In genomic region chr17:38354466-38354865, GRCh38 we compare ENCODE assay signal across 12 cellular contexts. TPM values are rescaled to one million over a fixed set of nuclear protein-coding genes. Genes with fewer than 3 reads are reported as not detected.
DNase-seq lines count a peak whose midpoint lies in the region; ATAC-seq and TF ChIP-seq lines count a peak whose summit lies in the region.
"Had no signal": no experiment of that assay in that cellular context is flagged by ENCODE, and none has a peak within 500 bp of the region (broad histone marks: within the 10 kb centered on the region; RNA-seq: fewer than 3 reads in every experiment).

No MANE protein-coding gene starts in this region.

- no peak for DNase-seq in CD4-positive, alpha-beta memory T cell
- DNase-seq in cerebellar cortex (ENCODE audit: low spot score) (peak; percentile 44), neural progenitor cell (ENCODE audit: low spot score) (no peak), T-helper 1 cell (no peak), NCI-H1105 treated with DMSO at 0.1 percent for 48 hours (lab: John Stamatoyannopoulos, UW) (no peak)
- DNase-seq: activated CD8-positive, alpha-beta memory T cell treated with anti-CD3 and anti-CD28 coated beads for 24 hours; DMS79; pancreas; stomach had no signal

- intact Hi-C loops in CD4-positive, alpha-beta memory T cell (cut with micrococcal nuclease): no loop called here

- peaks cover 21% of the 10 kb centered on the region for H3F3A ChIP-seq in neural progenitor cell (ENCODE audit: low read depth)

- no peaks in the 10 kb centered on the region for H3K27me3 ChIP-seq in CD4-positive, alpha-beta memory T cell (ENCODE audit: insufficient read depth, low read length)
- H3K27me3 ChIP-seq in neural progenitor cell: no peaks in the 10 kb centered on the region
- H3K27me3 ChIP-seq: pancreas, stomach had no signal

- no peak for TF ChIP-seq CTCF in HEK293 (tag by site-specific recombination; IDR thresholded peaks at IDR 0.05)
- TF ChIP-seq CTCF in neural progenitor cell (IDR thresholded peaks at IDR 0.05): no peak

- H3K36me3 ChIP-seq in CD4-positive, alpha-beta memory T cell (ENCODE audit: insufficient read depth, low read length): no peaks in the 10 kb centered on the region
- H3K36me3 ChIP-seq in HEK293 (ENCODE audit: control insufficient read depth in 2 of 2, insufficient read depth in 1 of 2, low read length in 2 of 2) (no peaks in the 10 kb centered on the region; a peak in 1 of 3 replicates), neural progenitor cell (no peaks in the 10 kb centered on the region)
- H3K36me3 ChIP-seq: pancreas, stomach had no signal

- peaks cover 31% of the 10 kb centered on the region for H3K4me1 ChIP-seq in CD4-positive, alpha-beta memory T cell (ENCODE audit: insufficient read depth, low read length)
- peaks cover 31% of the 10 kb centered on the region for H3K4me1 ChIP-seq in HEK293 (ENCODE audit: control insufficient read depth, insufficient read depth, low read length)
- H3K4me1 ChIP-seq in neural progenitor cell: peaks cover 47% of the 10 kb centered on the region

- CTCF ChIA-PET in CD4-positive, alpha-beta memory T cell (lab: Charles Lee; ENCODE audit: partially characterized antibody): interaction anchor here (1.6 to 5.6 kb wide), 2 partner anchors 59 to 62 kb away, joined by 6 to 52 read pairs; no protein-coding TSS in a partner anchor
- CTCF ChIA-PET in HEK293 (lab: Yijun Ruan, JAX): interaction anchor here (0.9 to 11.1 kb wide), 9 partner anchors 9 to 230 kb away, joined by 3 to 324 read pairs (median 5); no protein-coding TSS in a partner anchor

- H3K9me3 Mint-ChIP-seq in CD4-positive, alpha-beta memory T cell: no peaks in the 10 kb centered on the region
- no peaks in the 10 kb centered on the region for H3K9me3 Mint-ChIP-seq in neural progenitor cell
- H3K9me3 Mint-ChIP-seq: T-helper 2 cell treated with Interferon-gamma antibody and Interleukin-4, amounts not matched to agents 5 μg/mL and 100 μg/mL, for 36 hours had no signal

- no peak overlapping the region for H3K27ac ChIP-seq in CD4-positive, alpha-beta memory T cell (ENCODE audit: low read depth, low read length)
- H3K27ac ChIP-seq in HEK293 (ENCODE audit: extremely low read depth, low read depth, low read length): no peak overlapping the region
- no peak overlapping the region for H3K27ac ChIP-seq in neural progenitor cell
- H3K27ac ChIP-seq: pancreas had no signal

- H3K36me3 Mint-ChIP-seq in CD4-positive, alpha-beta memory T cell: peaks cover 0 to 6% of the 10 kb centered on the region in 2 donors
- H3K36me3 Mint-ChIP-seq in neural progenitor cell: peaks cover 3% of the 10 kb centered on the region

- no peaks in the 10 kb centered on the region for H3K27me3 Mint-ChIP-seq in CD4-positive, alpha-beta memory T cell
- no peaks in the 10 kb centered on the region for H3K27me3 Mint-ChIP-seq in neural progenitor cell (ENCODE audit: insufficient read depth, low read depth)

- no peak overlapping the region for H2AFZ ChIP-seq in neural progenitor cell (replicated peaks)

- peaks cover 69% of the 10 kb centered on the region for H4K20me1 ChIP-seq in neural progenitor cell (ENCODE audit: low read depth)

- no peaks in the 10 kb centered on the region for H3K9me3 ChIP-seq in CD4-positive, alpha-beta memory T cell (ENCODE audit: control insufficient read depth in 1 of 2, low read length in 2 of 2)
- H3K9me3 ChIP-seq in HEK293 (ENCODE audit: control insufficient read depth, insufficient read depth, low read depth, low read length) (no peaks in the 10 kb centered on the region), neural progenitor cell (ENCODE audit: low read depth) (no peaks in the 10 kb centered on the region)
- H3K9me3 ChIP-seq: pancreas, stomach had no signal

- H3K4me2 ChIP-seq in neural progenitor cell: peak overlapping the region; percentile 95

- peak overlapping the region in 2 of 7 donors; percentile 4 to 71 for H3K27ac Mint-ChIP-seq in CD4-positive, alpha-beta memory T cell
- H3K27ac Mint-ChIP-seq in neural progenitor cell: no peak overlapping the region

- POLR2A ChIA-PET in CD4-positive, alpha-beta memory T cell (lab: Charles Lee; ENCODE audit: partially characterized antibody): interaction anchor here (1.2 kb wide), 1 partner anchor 37 kb away, joined by 3 read pairs; no protein-coding TSS in a partner anchor
- POLR2A ChIA-PET in HEK293 (lab: Yijun Ruan, JAX): interaction anchor here (0.9 to 1.6 kb wide), 3 partner anchors 11 to 61 kb away, joined by 3 to 4 read pairs (median 3); no protein-coding TSS in a partner anchor

- no peak overlapping the region for H3K4me3 ChIP-seq in CD4-positive, alpha-beta memory T cell (ENCODE audit: low read length in 2 of 2)
- H3K4me3 ChIP-seq in HEK293 (ENCODE audit: low read depth, low read length) (peak overlapping the region; percentile 2), neural progenitor cell (peak overlapping the region; percentile 88)

- no peak overlapping the region for H3K9ac ChIP-seq in neural progenitor cell

- H3K79me2 ChIP-seq in neural progenitor cell (ENCODE audit: low read depth): peaks cover 74% of the 10 kb centered on the region

- H3K4me3 Mint-ChIP-seq in CD4-positive, alpha-beta memory T cell: peak overlapping the region in 5 of 8 donors; percentile 0 to 84 (median 42)
- H3K4me3 Mint-ChIP-seq in neural progenitor cell: peak overlapping the region; percentile 90

- ATAC-seq in GM19351 (IDR thresholded peaks at IDR 0.05; ENCODE audit: unreplicated experiment): no peak
- ATAC-seq: pancreas had no signal

- peaks cover 41 to 73% (median 51%) of the 10 kb centered on the region in 4 donors for H3K4me1 Mint-ChIP-seq in CD4-positive, alpha-beta memory T cell
- peaks cover 67% of the 10 kb centered on the region for H3K4me1 Mint-ChIP-seq in neural progenitor cell

TF ChIP-seq in HEK293, 187 proteins besides CTCF, POLR2A, EP300 and RAD21 (continues in another document):
- TF ChIP-seq ZNF114 (tag by site-specific recombination; IDR thresholded peaks at IDR 0.05) (no peak), ZNF132 (tag by site-specific recombination; IDR thresholded peaks at IDR 0.05; ENCODE audit: borderline replicate concordance) (no peak), ZBTB48 (tag by site-specific recombination; IDR thresholded peaks at IDR 0.05) (no peak), ZNF148 (tag by site-specific recombination; IDR thresholded peaks at IDR 0.05; ENCODE audit: borderline replicate concordance) (no peak), ZNF274 (IDR thresholded peaks at IDR 0.05; ENCODE audit: low read length) (no peak), ZNF274 (tag by site-specific recombination; IDR thresholded peaks at IDR 0.05; ENCODE audit: borderline replicate concordance) (no peak), ZNF398 (tag by site-specific recombination; IDR thresholded peaks at IDR 0.05) (no peak), ZNF10 (tag by site-specific recombination; IDR thresholded peaks at IDR 0.05) (peak; percentile 50), ZNF140 (tag by site-specific recombination; IDR thresholded peaks at IDR 0.05) (no peak), ZSCAN30 (tag by site-specific recombination; IDR thresholded peaks at IDR 0.05) (no peak), ZNF214 (tag by site-specific recombination; IDR thresholded peaks at IDR 0.05; ENCODE audit: borderline replicate concordance) (no peak)

RNA-seq across cellular contexts. Expression of gene SOCS7, which starts 2.8 kb away (rescaled TPM):
- 10 to 100 TPM; 23.1 to 24.7 TPM for total RNA-seq in CD4-positive, alpha-beta memory T cell
- polyA plus RNA-seq in CD4-positive, alpha-beta memory T cell: 1 to 10 TPM in 1 of 2 donors, under 1 TPM in 1; 0.11 to 1.8 TPM
- 17.8 and 27.0 TPM in 2 replicates for total RNA-seq in neural progenitor cell (ENCODE audit: low replicate concordance)

RNA-seq across cellular contexts. Expression of gene GPR179, which starts 10.7 kb away (rescaled TPM):
- under 1 TPM; 0.12 to 0.19 TPM for total RNA-seq in CD4-positive, alpha-beta memory T cell
- polyA plus RNA-seq in CD4-positive, alpha-beta memory T cell: not detected
- total RNA-seq in neural progenitor cell (ENCODE audit: low replicate concordance): 0.22 TPM in 1 of 2 replicates, not detected in the other

RNA-seq across cellular contexts. Expression of gene MRPL45, which starts 57.5 kb away (rescaled TPM):
- 10 to 100 TPM; 17.2 to 17.4 TPM for total RNA-seq in CD4-positive, alpha-beta memory T cell
- polyA plus RNA-seq in CD4-positive, alpha-beta memory T cell: 10 to 100 TPM; 25.3 to 29.4 TPM
- 59.0 and 68.3 TPM in 2 replicates for total RNA-seq in neural progenitor cell (ENCODE audit: low replicate concordance)

Comparison
In these comparisons a context has a peak if more than half of its experiments do, and no peak if none do; other contexts are left out.
1. H3K4me3 ChIP-seq: peak in HEK293 (single experiment) and neural progenitor cell (single experiment); none in CD4-positive, alpha-beta memory T cell (0 of 2).